In the genomic region with DNA sequence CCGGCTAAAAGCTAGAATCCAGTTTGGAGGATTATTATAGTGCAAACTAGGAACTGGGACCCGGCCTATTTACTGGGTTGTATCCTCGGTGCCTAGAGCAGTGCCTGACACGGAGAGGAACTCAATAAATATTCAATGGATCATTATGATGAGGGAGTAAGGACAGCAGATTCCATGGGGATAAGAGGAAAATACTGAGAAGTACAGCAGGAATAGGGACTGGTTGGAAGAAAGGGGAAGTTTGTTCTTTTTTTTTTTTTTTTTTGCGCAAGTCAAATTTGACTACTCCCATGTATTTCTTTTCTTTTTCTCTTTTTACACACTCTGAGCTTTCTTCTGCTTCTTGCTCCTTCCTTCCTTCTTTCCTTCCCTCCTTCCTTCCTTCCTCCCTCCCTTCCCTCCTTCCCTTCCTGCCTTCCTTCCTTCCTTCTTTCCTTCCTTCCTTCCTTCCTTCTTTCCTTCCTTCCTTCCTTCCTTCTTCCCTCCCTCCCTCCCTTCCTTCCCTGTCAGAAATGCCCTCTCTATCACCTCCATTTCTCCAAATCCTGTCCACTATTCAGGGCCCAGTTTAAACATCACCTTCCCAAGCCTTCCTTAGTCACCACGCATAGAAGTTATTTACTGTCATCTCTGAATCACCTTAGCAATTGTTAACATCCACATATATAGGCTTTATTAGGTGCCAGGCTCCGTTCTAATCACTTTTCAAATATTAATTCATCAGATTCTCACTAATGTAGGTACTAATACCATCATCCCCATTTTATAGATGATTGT, we compare ENCODE assay signal across 8 cellular contexts. TPM values are rescaled to one million over a fixed set of nuclear protein-coding genes. Genes with fewer than 3 reads are reported as not detected.
DNase-seq lines count a peak whose midpoint lies in the region; ATAC-seq and TF ChIP-seq lines count a peak whose summit lies in the region.

No MANE protein-coding gene starts in this region.

- in situ Hi-C loops in IMR-90 (cut with MboI; ENCODE audit: low sequenced_read_pairs) (no loop called here), mammary epithelial cell (cut with MboI; ENCODE audit: low sequenced_read_pairs in 2 of 2) (no loop called here)

- peaks cover 19 to 30% of the 10 kb centered on the region in 2 experiments for H3K79me1 ChIP-seq in IMR-90 (ENCODE audit: low read depth in 1 of 2, low read length in 2 of 2)

- CTCF ChIA-PET in AG04449 (lab: Yijun Ruan, JAX), result interaction anchor here (0.9 to 3.6 kb wide), 2 partner anchors 12 to 91 kb away, joined by 3 to 32 read pairs; no protein-coding TSS in a partner anchor
- CTCF ChIA-PET in IMR-90 (lab: Yijun Ruan, JAX), result no interaction called here
- CTCF ChIA-PET in mammary epithelial cell (lab: Charles Lee; ENCODE audit: low non-redundant PET), result interaction anchor here (0.5 kb wide), 1 partner anchor 151 kb away, joined by 7 read pairs; a partner anchor contains a TSS
- CTCF ChIA-PET in GM10248 (lab: Yijun Ruan, JAX), result interaction anchor here (1.2 to 1.6 kb wide), 3 partner anchors 8 to 152 kb away, joined by 3 read pairs; no protein-coding TSS in a partner anchor

- no peak overlapping the region for H2BK15ac ChIP-seq in IMR-90 (ENCODE audit: low read depth, low read length)

- no peak for TF ChIP-seq RAD21 in IMR-90 (IDR thresholded peaks at IDR 0.05; ENCODE audit: low read length)

- H3K79me2 ChIP-seq in mammary epithelial cell (ENCODE audit: insufficient read depth, low read length), result peaks cover 24% of the 10 kb centered on the region

- no peak overlapping the region for H2BK5ac ChIP-seq in IMR-90 (ENCODE audit: low read depth, low read length, poor library complexity, severe bottlenecking)

- 0 out of 2 replicates have a peak overlapping the region, but pooled peaks have one; percentile 74 for H3K23ac ChIP-seq in IMR-90 (ENCODE audit: low read depth, low read length)

- H3K4me3 ChIP-seq in AG04449 (ENCODE audit: low read depth, low read length) (peak overlapping the region; percentile 84), IMR-90 (ENCODE audit: insufficient read depth, low read depth, low read length) (peak overlapping the region; percentile 74), mammary epithelial cell (replicated peaks in 1 of 3; ENCODE audit: insufficient read depth in 1 of 3, low read depth in 2 of 3, low read length in 3 of 3) (peak overlapping the region; percentile 74 to 90 (median 83)), mucosa of rectum (ENCODE audit: low read length in 2 of 2) (peak overlapping the region; percentile 78 to 88)

- H2AK5ac ChIP-seq in IMR-90 (ENCODE audit: low read depth, low read length), result no peak overlapping the region

- peak overlapping the region; percentile 39 for H3K14ac ChIP-seq in IMR-90 (replicated peaks; ENCODE audit: low read depth, low read length)

- peak overlapping the region; percentile 67; the same call in 1 of the 2 replicates for H3K56ac ChIP-seq in IMR-90 (ENCODE audit: extremely low read depth, insufficient read depth, low read length)

- peak overlapping the region; percentile 50 for H3K9ac ChIP-seq in IMR-90 (ENCODE audit: low read depth, low read length)
- peak overlapping the region; percentile 35 for H3K9ac ChIP-seq in mammary epithelial cell (ENCODE audit: insufficient read depth, low read length)
- H3K9ac ChIP-seq in mucosa of rectum (ENCODE audit: low read depth in 1 of 2, low read length in 2 of 2), result peak overlapping the region in 1 of 2 donors; percentile 4

- peaks cover 3% of the 10 kb centered on the region; the same call in 1 of the 2 replicates for H4K20me1 ChIP-seq in IMR-90 (ENCODE audit: insufficient read depth, low read length)
- H4K20me1 ChIP-seq in mammary epithelial cell (ENCODE audit: insufficient read depth, low read length), result no peaks in the 10 kb centered on the region

- H3K4ac ChIP-seq in IMR-90 (ENCODE audit: low read depth, low read length), result peak overlapping the region; percentile 85; the same call in 1 of the 2 replicates

- peak overlapping the region; percentile 96 for H2AFZ ChIP-seq in IMR-90 (replicated peaks; ENCODE audit: low read length, poor library complexity)
- H2AFZ ChIP-seq in mammary epithelial cell (ENCODE audit: low read depth, low read length), result peak overlapping the region; percentile 88

- dilution Hi-C loops in IMR-90 (cut with HindIII; ENCODE audit: low sequenced_read_pairs, unreplicated experiment), result no loop called here
- dilution Hi-C loops in mammary epithelial cell (cut with HindIII; ENCODE audit: low sequenced_read_pairs), result no loop called here

- H3K27ac ChIP-seq in IMR-90 (ENCODE audit: insufficient read depth, low read length), result peak overlapping the region; percentile 47; the same call in 1 of the 2 replicates
- peak overlapping the region; percentile 67 for H3K27ac ChIP-seq in mammary epithelial cell (ENCODE audit: insufficient read depth, low read depth, low read length)
- H3K27ac ChIP-seq in mucosa of rectum (ENCODE audit: low read depth in 2 of 2, low read length in 2 of 2), result peak overlapping the region; percentile 81 to 93

- no peak for ATAC-seq in IMR-90 (ENCODE audit: low read depth)
- ATAC-seq in omental fat pad (ENCODE audit: low FRiP score), result no peak
- ATAC-seq in HG03097 (IDR thresholded peaks at IDR 0.05; ENCODE audit: low FRiP score, unreplicated experiment), result no peak

- intact Hi-C loops in IMR-90 (cut with micrococcal nuclease), result loop anchor here (5.0 kb wide), 2 partner anchors 50 to 130 kb away; no protein-coding TSS in a partner anchor
- intact Hi-C loops in mammary epithelial cell (cut with micrococcal nuclease), result loop anchor here (1.0 to 5.0 kb wide), 3 partner anchors 14 to 60 kb away; no protein-coding TSS in a partner anchor

- no peak overlapping the region for H2BK20ac ChIP-seq in IMR-90 (ENCODE audit: low read depth, low read length)

- peaks cover 8% of the 10 kb centered on the region for H3K9me1 ChIP-seq in IMR-90 (ENCODE audit: insufficient read depth, low read length)

- H2BK120ac ChIP-seq in IMR-90 (ENCODE audit: low read depth, low read length), result peak overlapping the region; percentile 48

- no peak for DNase-seq in AG04449 (ENCODE audit: low read depth, low spot score)
- DNase-seq in IMR-90, result no peak
- DNase-seq in mammary epithelial cell, result no peak
- no peak for DNase-seq in NCI-H1105 (lab: John Stamatoyannopoulos, UW)
- no peak for DNase-seq in omental fat pad (ENCODE audit: low spot score)
- no peak for DNase-seq in GM10248 (ENCODE audit: extremely low spot score)

- peaks cover 19% of the 10 kb centered on the region for H3K4me1 ChIP-seq in IMR-90 (ENCODE audit: control insufficient read depth, insufficient read depth, low read length)
- H3K4me1 ChIP-seq in mammary epithelial cell (ENCODE audit: insufficient read depth, low read length), result peaks cover 22% of the 10 kb centered on the region
- peaks cover 12 to 14% of the 10 kb centered on the region in 2 donors for H3K4me1 ChIP-seq in mucosa of rectum (ENCODE audit: control insufficient read depth in 2 of 2, insufficient read depth in 2 of 2, low read length in 2 of 2)

- TF ChIP-seq CTCF in AG04449 (IDR thresholded peaks at IDR 0.05; ENCODE audit: insufficient read depth, low read length, missing control alignments) (no peak), IMR-90 (conservative IDR thresholded peaks at IDR 0.05; ENCODE audit: low read depth, low read length) (no peak), mammary epithelial cell (conservative IDR thresholded peaks at IDR 0.05 in 1 of 2, IDR thresholded peaks at IDR 0.05 in 1 of 2; ENCODE audit: extremely low read depth in 1 of 2, insufficient read depth in 1 of 2, low read depth in 1 of 2, low read length in 2 of 2) (no peak), omental fat pad (IDR thresholded peaks at IDR 0.05) (no peak), GM10248 (IDR thresholded peaks at IDR 0.05; ENCODE audit: control extremely low read depth, extremely low read depth, low read depth, missing control alignments) (no peak)

- peak overlapping the region; percentile 25 for H3K18ac ChIP-seq in IMR-90 (ENCODE audit: low read depth, low read length)

- peak overlapping the region; percentile 31 for H4K5ac ChIP-seq in IMR-90 (ENCODE audit: low read depth, low read length)

- BruUV-seq in IMR-90 (replicated peaks; lab: Mats Ljungman, UMichigan) (no TSS peak), mammary epithelial cell (replicated peaks; lab: Mats Ljungman, UMichigan) (no TSS peak)

- H4K91ac ChIP-seq in IMR-90 (ENCODE audit: insufficient read depth, low read depth, low read length), result peak overlapping the region; percentile 82; the same call in 1 of the 2 replicates

- WGBS in IMR-90 (ENCODE audit: extremely low coverage in 2 of 2, insufficient read length in 1 of 2), 2 experiments, result no CpG with 5 or more reads among the region's 7 CpGs
- 39% methylated on average over 6 of the region's 7 CpGs for WGBS in mammary epithelial cell (ENCODE audit: low coverage, missing lambda C conversion rate)

- no peak overlapping the region for H2AK9ac ChIP-seq in IMR-90 (replicated peaks; ENCODE audit: low read depth, low read length, poor library complexity)

- H4K8ac ChIP-seq in IMR-90 (ENCODE audit: low read depth in 2 of 2, low read length in 2 of 2), result peak overlapping the region; percentile 94 to 96

- POLR2A ChIA-PET in AG04449 (lab: Yijun Ruan, JAX) (no interaction called here), IMR-90 (lab: Charles Lee; ENCODE audit: unreplicated experiment) (interaction anchor here (1.5 kb wide), 1 partner anchor 28 kb away, joined by 28 read pairs; no protein-coding TSS in a partner anchor), GM10248 (lab: Yijun Ruan, JAX) (no interaction called here)

- H3K4me2 ChIP-seq in IMR-90 (ENCODE audit: low read depth, low read length) (peak overlapping the region; percentile 80), mammary epithelial cell (ENCODE audit: insufficient read depth, low read depth, low read length) (peak overlapping the region; percentile 100)

- peaks cover 4% of the 10 kb centered on the region for H3K36me3 ChIP-seq in IMR-90 (ENCODE audit: control insufficient read depth, insufficient read depth, low read length)
- no peaks in the 10 kb centered on the region for H3K36me3 ChIP-seq in mammary epithelial cell (ENCODE audit: insufficient read depth, low read length)
- H3K36me3 ChIP-seq in mucosa of rectum (ENCODE audit: control insufficient read depth in 2 of 2, insufficient read depth in 2 of 2, low read length in 2 of 2), result peaks cover 0 to 2% of the 10 kb centered on the region in 2 donors

- H3K9me3 ChIP-seq in IMR-90 (ENCODE audit: control insufficient read depth, insufficient read depth, low read length) (no peaks in the 10 kb centered on the region), mammary epithelial cell (replicated peaks; ENCODE audit: insufficient read depth, low read length) (no peaks in the 10 kb centered on the region), mucosa of rectum (ENCODE audit: control insufficient read depth in 2 of 2, low read length in 2 of 2) (no peaks in the 10 kb centered on the region)

- TF ChIP-seq POLR2A in IMR-90 (IDR thresholded peaks at IDR 0.05; ENCODE audit: low read depth, low read length), result no peak

- no peaks in the 10 kb centered on the region for H3K27me3 ChIP-seq in IMR-90 (ENCODE audit: control insufficient read depth, insufficient read depth, low read length)
- H3K27me3 ChIP-seq in mammary epithelial cell (ENCODE audit: insufficient read depth, low read length), result no peaks in the 10 kb centered on the region
- H3K27me3 ChIP-seq in mucosa of rectum (ENCODE audit: control insufficient read depth in 2 of 2, insufficient read depth in 2 of 2, low read length in 2 of 2), result no peaks in the 10 kb centered on the region

RNA-seq across cellular contexts. Expression of a gene that starts 0.9 kb away (rescaled TPM):
- 10.6 and 16.4 TPM in 2 replicates for total RNA-seq in IMR-90 (2012; rRNA removed)
- polyA plus RNA-seq in IMR-90 (2012; rRNA removed), result 18.3 and 19.4 TPM in 2 replicates
- 19.1 and 19.8 TPM in 2 replicates for polyA plus RNA-seq in IMR-90 (2012; cell fraction: cytosol; rRNA removed)
- 6.1 and 8.7 TPM in 2 replicates for polyA plus RNA-seq in IMR-90 (2012; cell fraction: nucleus; rRNA removed; ENCODE audit: low replicate concordance)
- total RNA-seq in mammary epithelial cell, result 10 to 100 TPM; 19.0 to 27.8 TPM
- 14.3 TPM for polyA plus RNA-seq in mammary epithelial cell
- polyA minus RNA-seq in mammary epithelial cell, result 4.4 TPM
- 10 to 100 TPM in 3 of 4 donors, 1 to 10 TPM in 1; 9.8 to 23.1 (median 18.2) TPM for total RNA-seq in omental fat pad
